ENCODE assay signal across 35 cellular contexts in the genomic region with DNA sequence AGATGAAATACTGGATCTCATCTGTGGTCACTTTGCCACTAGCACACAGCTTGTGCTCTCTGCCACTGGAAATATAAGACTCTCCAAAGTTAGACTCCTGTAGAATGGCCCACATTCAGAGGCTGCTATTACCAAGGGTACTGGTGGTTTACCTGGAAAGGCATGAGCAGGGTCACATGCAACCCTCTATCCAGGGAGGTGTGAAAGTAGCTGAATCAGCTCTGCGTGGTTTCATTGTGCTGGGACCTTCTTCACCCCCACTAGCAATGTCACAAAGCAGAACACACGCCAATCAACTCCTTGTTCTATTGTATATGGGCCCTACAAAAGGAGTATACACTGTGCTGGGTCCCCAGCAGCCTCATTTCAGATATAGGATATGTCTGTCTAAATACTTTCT.
"Had no signal": no experiment of that assay in that cellular context is flagged by ENCODE, and none has a peak within 500 bp of the region (broad histone marks: within the 10 kb centered on the region; RNA-seq: fewer than 3 reads in every experiment).

No MANE protein-coding gene starts in this region.

- H3K27me3 ChIP-seq: ascending aorta, body of pancreas, brain microvascular endothelial cell, breast epithelium had no signal

- H3K36me3 ChIP-seq: ascending aorta, brain microvascular endothelial cell, breast epithelium had no signal

- H3K36me3 Mint-ChIP-seq: activated CD4-positive, alpha-beta memory T cell treated with anti-CD3 and anti-CD28 coated beads for 36 hours; activated naive CD4-positive, alpha-beta T cell treated with anti-CD3 and anti-CD28 coated beads, Interleukin-2, amount 10 ng/mL, durations not matched to agents 7 days and 5 days; activated naive CD4-positive, alpha-beta T cell treated with anti-CD3 and anti-CD28 coated beads, Interleukin-2, amount 50 U/mL, for 24 hours; activated naive CD8-positive, alpha-beta T cell; activated naive CD8-positive, alpha-beta T cell treated with anti-CD3 and anti-CD28 coated beads, Interleukin-2, amount 10 ng/mL, durations not matched to agents 7 days and 5 days; T-cell had no signal

- H3K27ac ChIP-seq: ascending aorta, body of pancreas, brain microvascular endothelial cell, breast epithelium, VCaP had no signal

- H3K4me3 ChIP-seq: ascending aorta, body of pancreas, breast epithelium had no signal

- H3K9me3 ChIP-seq: ascending aorta, body of pancreas, breast epithelium had no signal

- H3K27ac Mint-ChIP-seq: activated B cell treated with CpG ODN at 0.5 μM for 24 hours; activated CD4-positive, alpha-beta memory T cell treated with anti-CD3 and anti-CD28 coated beads for 36 hours; activated CD4-positive, alpha-beta T cell treated with anti-CD3 and anti-CD28 coated beads, Interleukin-2, amount 10 ng/mL, durations not matched to agents 24 days and 14 days; activated CD8-positive, alpha-beta T cell treated with anti-CD3 and anti-CD28 coated beads for 36 hours; activated naive CD4-positive, alpha-beta T cell treated with anti-CD3 and anti-CD28 coated beads, Interleukin-2, amount 10 ng/mL, durations not matched to agents 7 days and 5 days; activated naive CD4-positive, alpha-beta T cell treated with anti-CD3 and anti-CD28 coated beads, Interleukin-2, amount 50 U/mL, for 24 hours; activated naive CD8-positive, alpha-beta T cell; activated naive CD8-positive, alpha-beta T cell treated with anti-CD3 and anti-CD28 coated beads, Interleukin-2, amount 10 ng/mL, durations not matched to agents 7 days and 5 days; activated naive CD8-positive, alpha-beta T cell treated with anti-CD3 and anti-CD28 coated beads, Interleukin-2, amount 50 U/mL, for 24 hours; activated T-cell treated with anti-CD3 and anti-CD28 coated beads, Interleukin-2, amount 50 U/mL, for 72 hours; activated T-helper 2 cell treated with anti-CD3 and anti-CD28 coated beads, Interferon-gamma antibody, Interleukin-2, Interleukin-4, amounts not matched to agents 10 μg/mL and 5 μg/mL and 100 μg/mL, durations not matched to agents 14 hours and 24 hours and 36 hours; T-cell; T-helper 1 cell treated with Interleukin-12 subunit alpha and Interleukin-12 subunit beta and Interleukin-4 antibody, amounts not matched to agents 30 μg/mL and 1 μg/mL, for 36 hours; T-helper 2 cell treated with Interferon-gamma antibody and Interleukin-4, amounts not matched to agents 5 μg/mL and 100 μg/mL, for 36 hours had no signal

- H3K27me3 Mint-ChIP-seq: activated CD4-positive, alpha-beta memory T cell treated with anti-CD3 and anti-CD28 coated beads for 36 hours; activated CD4-positive, alpha-beta T cell treated with anti-CD3 and anti-CD28 coated beads, Interleukin-2, amount 10 ng/mL, durations not matched to agents 24 days and 14 days; activated CD8-positive, alpha-beta T cell treated with anti-CD3 and anti-CD28 coated beads for 36 hours; activated naive CD4-positive, alpha-beta T cell treated with anti-CD3 and anti-CD28 coated beads, Interleukin-2, amount 10 ng/mL, durations not matched to agents 7 days and 5 days; activated naive CD8-positive, alpha-beta T cell treated with anti-CD3 and anti-CD28 coated beads, Interleukin-2, amount 10 ng/mL, durations not matched to agents 7 days and 5 days had no signal

- FAIRE-seq: TTC549 had no signal

- H3K4me1 Mint-ChIP-seq: activated B cell treated with CpG ODN at 0.5 μM for 24 hours; activated CD4-positive, alpha-beta T cell treated with anti-CD3 and anti-CD28 coated beads, Interleukin-2, amount 10 ng/mL, durations not matched to agents 24 days and 14 days; activated naive CD4-positive, alpha-beta T cell treated with anti-CD3 and anti-CD28 coated beads, Interleukin-2, amount 10 ng/mL, durations not matched to agents 7 days and 5 days; activated naive CD4-positive, alpha-beta T cell treated with anti-CD3 and anti-CD28 coated beads, Interleukin-2, amount 50 U/mL, for 24 hours; activated naive CD8-positive, alpha-beta T cell treated with anti-CD3 and anti-CD28 coated beads, Interleukin-2, amount 10 ng/mL, durations not matched to agents 7 days and 5 days; activated naive CD8-positive, alpha-beta T cell treated with anti-CD3 and anti-CD28 coated beads, Interleukin-2, amount 50 U/mL, for 24 hours; T-cell had no signal

- H3K9me3 Mint-ChIP-seq: activated B cell treated with CpG ODN at 0.5 μM for 24 hours; activated CD4-positive, alpha-beta T cell treated with anti-CD3 and anti-CD28 coated beads, Interleukin-2, amount 10 ng/mL, durations not matched to agents 24 days and 14 days; activated CD8-positive, alpha-beta T cell treated with anti-CD3 and anti-CD28 coated beads for 36 hours; activated naive CD4-positive, alpha-beta T cell treated with anti-CD3 and anti-CD28 coated beads, Interleukin-2, amount 50 U/mL, for 24 hours; activated naive CD8-positive, alpha-beta T cell treated with anti-CD3 and anti-CD28 coated beads, Interleukin-2, amount 50 U/mL, for 24 hours had no signal

- H3K4me3 Mint-ChIP-seq: activated B cell treated with CpG ODN at 0.5 μM for 24 hours; activated CD4-positive, alpha-beta memory T cell treated with anti-CD3 and anti-CD28 coated beads for 36 hours; activated CD4-positive, alpha-beta T cell treated with anti-CD3 and anti-CD28 coated beads, Interleukin-2, amount 10 ng/mL, durations not matched to agents 24 days and 14 days; activated CD8-positive, alpha-beta T cell treated with anti-CD3 and anti-CD28 coated beads for 36 hours; activated naive CD4-positive, alpha-beta T cell treated with anti-CD3 and anti-CD28 coated beads, Interleukin-2, amount 10 ng/mL, durations not matched to agents 7 days and 5 days; activated naive CD4-positive, alpha-beta T cell treated with anti-CD3 and anti-CD28 coated beads, Interleukin-2, amount 50 U/mL, for 24 hours; activated naive CD8-positive, alpha-beta T cell; activated naive CD8-positive, alpha-beta T cell treated with anti-CD3 and anti-CD28 coated beads, Interleukin-2, amount 10 ng/mL, durations not matched to agents 7 days and 5 days; activated naive CD8-positive, alpha-beta T cell treated with anti-CD3 and anti-CD28 coated beads, Interleukin-2, amount 50 U/mL, for 24 hours; activated T-cell treated with anti-CD3 and anti-CD28 coated beads, Interleukin-2, amount 50 U/mL, for 4 hours; activated T-cell treated with anti-CD3 and anti-CD28 coated beads, Interleukin-2, amount 50 U/mL, for 72 hours; T-cell; T-helper 1 cell treated with Interleukin-12 subunit alpha and Interleukin-12 subunit beta and Interleukin-4 antibody, amounts not matched to agents 30 μg/mL and 1 μg/mL, for 36 hours; T-helper 2 cell treated with Interferon-gamma antibody and Interleukin-4, amounts not matched to agents 5 μg/mL and 100 μg/mL, for 36 hours had no signal

- DNase-seq: activated B cell treated with CpG ODN at 0.5 μM for 24 hours; activated CD4-positive, alpha-beta memory T cell treated with anti-CD3 and anti-CD28 coated beads for 36 hours; activated CD4-positive, alpha-beta T cell treated with anti-CD3 and anti-CD28 coated beads for 4 hours; activated CD4-positive, alpha-beta T cell treated with anti-CD3 and anti-CD28 coated beads, Interleukin-2, amount 10 ng/mL, durations not matched to agents 24 days and 14 days; activated CD4-positive, alpha-beta T cell treated with anti-CD3 and anti-CD28 coated beads, Interleukin-2, amount 50 U/mL, for 1 hour; activated CD4-positive, alpha-beta T cell treated with anti-CD3 and anti-CD28 coated beads, Interleukin-2, amount 50 U/mL, for 4 hours; activated CD4-positive, CD25-positive, alpha-beta regulatory T cell treated with anti-CD3 and anti-CD28 coated beads, Interleukin-2, amount 50 U/mL, for 72 hours; activated CD8-positive, alpha-beta memory T cell treated with anti-CD3 and anti-CD28 coated beads, Interleukin-2, amount 50 U/mL, for 4 hours; activated CD8-positive, alpha-beta T cell treated with anti-CD3 and anti-CD28 coated beads for 36 hours; activated effector memory CD4-positive, alpha-beta T cell treated with Interleukin-2 at 50 U/mL for 16 hours; activated gamma-delta T cell; activated naive CD4-positive, alpha-beta T cell treated with anti-CD3 and anti-CD28 coated beads, Interleukin-2, amount 10 ng/mL, durations not matched to agents 7 days and 5 days; activated naive CD4-positive, alpha-beta T cell treated with Interleukin-2 at 50 U/mL for 16 hours; activated naive CD8-positive, alpha-beta T cell treated with anti-CD3 and anti-CD28 coated beads, Interleukin-2, amount 10 ng/mL, durations not matched to agents 7 days and 5 days; activated naive CD8-positive, alpha-beta T cell treated with anti-CD3 and anti-CD28 coated beads, Interleukin-2, amount 50 U/mL, for 24 hours; activated T-cell treated with anti-CD3 and anti-CD28 coated beads for 4 hours; activated T-cell treated with anti-CD3 and anti-CD28 coated beads, Interleukin-2, amount 50 U/mL, for 1 hour; activated T-cell treated with anti-CD3 and anti-CD28 coated beads, Interleukin-2, amount 50 U/mL, for 4 hours; activated T-cell treated with anti-CD3 and anti-CD28 coated beads, Interleukin-2, amount 50 U/mL, for 72 hours; amygdala; body of pancreas; brain microvascular endothelial cell; central memory CD4-positive, alpha-beta T cell; T-cell; T-helper 2 cell; T-helper 9 cell had no signal

- H3K4me1 ChIP-seq: ascending aorta, body of pancreas, breast epithelium had no signal

- ATAC-seq: activated CD8-positive, alpha-beta T cell treated with anti-CD3 and anti-CD28 coated beads for 36 hours; activated naive CD8-positive, alpha-beta T cell treated with anti-CD3 and anti-CD28 coated beads, Interleukin-2, amount 50 U/mL, for 24 hours; activated T-cell treated with anti-CD3 and anti-CD28 coated beads, Interleukin-2, amount 50 U/mL, for 4 hours; activated T-cell treated with anti-CD3 and anti-CD28 coated beads, Interleukin-2, amount 50 U/mL, for 72 hours; body of pancreas; T-cell had no signal
